In genomic region chr11:104705475-104706195, GRCh38 we compare ENCODE assay signal across 9 cellular contexts.
DNase-seq lines count a peak whose midpoint lies in the region; ATAC-seq, FAIRE-seq and TF ChIP-seq lines count a peak whose summit lies in the region.
"Had no signal": no experiment of that assay in that cellular context is flagged by ENCODE, and none has a peak within 500 bp of the region (broad histone marks: within the 10 kb centered on the region; RNA-seq: fewer than 3 reads in every experiment).

No MANE protein-coding gene starts in this region.

- no peak for TF ChIP-seq CTCF in Peyer's patch (IDR thresholded peaks at IDR 0.05)
- no peak for TF ChIP-seq CTCF in keratinocyte (optimal IDR thresholded peaks at IDR 0.05 in 1 of 3, IDR thresholded peaks at IDR 0.05 in 1 of 3, conservative IDR thresholded peaks at IDR 0.05 in 1 of 3; ENCODE audit: extremely low read depth in 1 of 3, insufficient read depth in 2 of 3, low read length in 3 of 3)

- peak overlapping the region in 2 of 4 donors; percentile 15 to 16 for H3K4me3 ChIP-seq in Peyer's patch
- H3K4me3 ChIP-seq in keratinocyte (ENCODE audit: control insufficient read depth in 2 of 3, extremely low read depth in 1 of 3, insufficient read depth in 2 of 3, low read depth in 1 of 3, low read length in 3 of 3): no peak overlapping the region

- no peak for TF ChIP-seq POLR2A in Peyer's patch (IDR thresholded peaks at IDR 0.05)

- no peak for FAIRE-seq in keratinocyte (lab: Jason Lieb, UNC)
- FAIRE-seq: TTC549 had no signal

- peak overlapping the region; percentile 47 to 75 (median 62) for H3K27ac ChIP-seq in Peyer's patch
- no peak overlapping the region for H3K27ac ChIP-seq in keratinocyte (ENCODE audit: control insufficient read depth, insufficient read depth, low read length)

- H3K36me3 ChIP-seq in Peyer's patch (no peaks in the 10 kb centered on the region), keratinocyte (ENCODE audit: control insufficient read depth in 2 of 2, extremely low read depth in 1 of 2, insufficient read depth in 2 of 2, low read length in 2 of 2) (no peaks in the 10 kb centered on the region)

- H3K9me3 ChIP-seq in Peyer's patch: no peaks in the 10 kb centered on the region
- no peaks in the 10 kb centered on the region for H3K9me3 ChIP-seq in keratinocyte (ENCODE audit: control insufficient read depth, low read depth, low read length)

- peak overlapping the region; percentile 23 for H3K4me2 ChIP-seq in keratinocyte (ENCODE audit: control insufficient read depth, extremely low read depth, insufficient read depth, low read depth, low read length)

- H3K27me3 ChIP-seq in Peyer's patch (no peaks in the 10 kb centered on the region), keratinocyte (ENCODE audit: control insufficient read depth, extremely low read depth, insufficient read depth, low read length) (no peaks in the 10 kb centered on the region)

- peak; percentile 99 for ATAC-seq in GM18861 (IDR thresholded peaks at IDR 0.05; ENCODE audit: unreplicated experiment)
- ATAC-seq in HG02973 (IDR thresholded peaks at IDR 0.05; ENCODE audit: unreplicated experiment): peak; percentile 99

- DNase-seq in Peyer's patch (peak in 2 of 3 donors; percentile 66 to 79), keratinocyte (ENCODE audit: low read depth, low spot score) (no peak), NCI-H2227 (lab: John Stamatoyannopoulos, UW; ENCODE audit: unreplicated experiment) (no peak), posterior cingulate gyrus (no peak)
- peak; percentile 87 for DNase-seq in activated effector memory CD4-positive, alpha-beta T cell treated with anti-CD3 and anti-CD28 coated beads, Interleukin-2, amount 50 U/mL, for 16 hours
- peak; percentile 40 for DNase-seq in stimulated activated CD8-positive, alpha-beta memory T cell treated with anti-CD3 and anti-CD28 coated beads, Interleukin-15, amount 100 ng/mL, for 1 hour (ENCODE audit: low read depth)

- H3K9ac ChIP-seq in keratinocyte (ENCODE audit: control insufficient read depth, extremely low read depth, insufficient read depth, low read length): no peak overlapping the region

- H3K4me1 ChIP-seq in Peyer's patch (peaks cover 0 to 5% (median 0%) of the 10 kb centered on the region in 4 donors), keratinocyte (ENCODE audit: control insufficient read depth, extremely low read depth, insufficient read depth, low read length) (no peaks in the 10 kb centered on the region)

- dilution Hi-C loops in keratinocyte (cut with MboI; ENCODE audit: extremely low pct_ligation_motif_present, low sequenced_read_pairs): no loop called here

- no peaks in the 10 kb centered on the region for H3K9me1 ChIP-seq in keratinocyte (ENCODE audit: control insufficient read depth, extremely low read depth, insufficient read depth, low read length)

- H2AFZ ChIP-seq in keratinocyte (ENCODE audit: control insufficient read depth, low read length): peak overlapping the region; percentile 79

- no peaks in the 10 kb centered on the region for H3K79me2 ChIP-seq in keratinocyte (ENCODE audit: control insufficient read depth, insufficient read depth, low read length)

- H4K20me1 ChIP-seq in keratinocyte (ENCODE audit: control insufficient read depth, extremely low read depth, insufficient read depth, low read length): no peaks in the 10 kb centered on the region

- intact Hi-C loops in posterior cingulate gyrus (cut with DNase I): no loop called here

Comparison
In these comparisons a context has a peak if more than half of its experiments do, and no peak if none do; other contexts are left out.
1. DNase-seq: peak in Peyer's patch (2 of 3), activated effector memory CD4-positive, alpha-beta T cell treated with anti-CD3 and anti-CD28 coated beads, Interleukin-2, amount 50 U/mL, for 16 hours (single experiment) and stimulated activated CD8-positive, alpha-beta memory T cell treated with anti-CD3 and anti-CD28 coated beads, Interleukin-15, amount 100 ng/mL, for 1 hour (single experiment); none in keratinocyte (single experiment), NCI-H2227 (single experiment) and posterior cingulate gyrus (0 of 10).